Comparison of ENCODE assay signal across 8 cellular contexts in genomic region chr2:128318245-128318644, GRCh38. TPM values are rescaled to one million over a fixed set of nuclear protein-coding genes. Genes with fewer than 3 reads are reported as not detected.
A peak's percentile ranks its signal among the peaks of the same experiment; 100 is the strongest.
DNase-seq lines count a peak whose midpoint lies in the region; ATAC-seq and TF ChIP-seq lines count a peak whose summit lies in the region.
"Not testable (repeated sequence)": the region's sequence is repeated elsewhere in the genome, so short reads cannot be mapped to it uniquely, and the experiment has no call there.

No MANE protein-coding gene starts in this region.

- H3K27ac Mint-ChIP-seq in CD8-positive, alpha-beta T cell; endodermal cell: not testable (repeated sequence)

- H3K4me1 ChIP-seq in CD8-positive, alpha-beta T cell (ENCODE audit: insufficient read depth, low read length): peaks cover 39% of the 10 kb centered on the region
- H3K4me1 ChIP-seq in OCI-LY3 (ENCODE audit: low read length) (peaks cover 12% of the 10 kb centered on the region), endodermal cell (ENCODE audit: control insufficient read depth, insufficient read depth, low read length) (peaks cover 20% of the 10 kb centered on the region), right lobe of liver (peaks cover 0 to 38% (median 16%) of the 10 kb centered on the region in 4 donors)

- H3K4me3 ChIP-seq in CD8-positive, alpha-beta T cell (ENCODE audit: low read depth, low read length): not testable (repeated sequence)
- H3K4me3 ChIP-seq in OCI-LY3 (ENCODE audit: low read length): peak overlapping the region; percentile 98
- H3K4me3 ChIP-seq in endodermal cell (ENCODE audit: low read length): peak overlapping the region; percentile 88
- peak overlapping the region; percentile 71 to 84 (median 79) for H3K4me3 ChIP-seq in right lobe of liver

- not testable (repeated sequence) for H3K9me3 Mint-ChIP-seq in CD8-positive, alpha-beta T cell; endodermal cell

- H3K4me1 Mint-ChIP-seq in CD8-positive, alpha-beta T cell (ENCODE audit: low read depth): peaks cover 45% of the 10 kb centered on the region
- peaks cover 40% of the 10 kb centered on the region for H3K4me1 Mint-ChIP-seq in endodermal cell

- not testable (repeated sequence) for TF ChIP-seq POLR2A in right lobe of liver (IDR thresholded peaks at IDR 0.05)

- not testable (repeated sequence) for H3K27me3 ChIP-seq in CD8-positive, alpha-beta T cell (ENCODE audit: insufficient read depth, low read length); OCI-LY3 (ENCODE audit: low read depth, low read length); endodermal cell (ENCODE audit: control insufficient read depth, insufficient read depth, low read length, poor library complexity, severe bottlenecking); right lobe of liver

- H3K36me3 ChIP-seq in CD8-positive, alpha-beta T cell (ENCODE audit: insufficient read depth, low read length); right lobe of liver: not testable (repeated sequence)
- H3K36me3 ChIP-seq in OCI-LY3 (replicated peaks; ENCODE audit: low read depth, low read length) (peaks cover 14% of the 10 kb centered on the region), endodermal cell (ENCODE audit: control insufficient read depth, insufficient read depth, low read length) (peaks cover 35% of the 10 kb centered on the region)

- POLR2A ChIA-PET in CD8-positive, alpha-beta T cell (lab: Charles Lee): not testable (repeated sequence)

- peak overlapping the region; percentile 32; the same call in 1 of the 2 replicates for H3K4me2 ChIP-seq in OCI-LY3 (ENCODE audit: low read length)

- peak; percentile 11 for ATAC-seq in CD8-positive, alpha-beta T cell
- ATAC-seq in GM21526 (IDR thresholded peaks at IDR 0.05; ENCODE audit: low FRiP score, unreplicated experiment) (peak; percentile 2), HG03159 (IDR thresholded peaks at IDR 0.05; ENCODE audit: unreplicated experiment) (peak; percentile 15)
- not testable (repeated sequence) for ATAC-seq in right lobe of liver

- H4K20me1 ChIP-seq in OCI-LY3 (ENCODE audit: insufficient read depth, low read length): peaks cover 49% of the 10 kb centered on the region

- H3K9ac ChIP-seq in OCI-LY3 (ENCODE audit: low read length): not testable (repeated sequence)
- H3K9ac ChIP-seq in endodermal cell (ENCODE audit: extremely low read depth, low read length, poor library complexity, severe bottlenecking): peak overlapping the region; percentile 15

- peak in 3 of 7 experiments; percentile 30 to 58 (median 34) for DNase-seq in CD8-positive, alpha-beta T cell
- DNase-seq in activated T-helper 1 cell treated with Interleukin-2 at 50 U/mL for 16 hours (ENCODE audit: low read depth) (peak; percentile 10), endodermal cell (peak; percentile 60), right lobe of liver (peak in 1 of 3 donors; percentile 41)
- DNase-seq in stimulated activated CD4-positive, alpha-beta T cell treated with anti-CD3 and anti-CD28 coated beads, Interleukin-15, amount 100 ng/mL, for 24 hours: peak; percentile 39

- H2AFZ ChIP-seq in OCI-LY3 (ENCODE audit: low read depth, low read length): not testable (repeated sequence)

- peak overlapping the region; percentile 71 for H3K4me3 Mint-ChIP-seq in CD8-positive, alpha-beta T cell
- H3K4me3 Mint-ChIP-seq in endodermal cell: peak overlapping the region; percentile 95

- H3K79me2 ChIP-seq in OCI-LY3 (ENCODE audit: low read length): peaks cover 47% of the 10 kb centered on the region

- WGBS in endodermal cell (ENCODE audit: insufficient coverage in 1 of 2, insufficient read length in 1 of 2), 2 experiments: 1% methylated on average over 24 of the region's 55 CpGs; no CpG with 5 or more reads in 1 of the 2 experiments
- no CpG with 5 or more reads among the region's 55 CpGs for WGBS in right lobe of liver (ENCODE audit: insufficient coverage, low coverage, low lambda C conversion rate, missing lambda C conversion rate)

- intact Hi-C loops in CD8-positive, alpha-beta T cell (cut with DNase I, micrococcal nuclease): loop anchor here in 1 of 2 experiments (5.0 kb wide), 1 partner anchor 1661 kb away; the partner anchor contains the start of gene GYPC
- intact Hi-C loops in right lobe of liver (cut with DNase I): loop anchor here in 1 of 2 donors (10.0 kb wide), 1 partner anchor 133 kb away; no protein-coding TSS in a partner anchor

- not testable (repeated sequence) for H3K27ac ChIP-seq in CD8-positive, alpha-beta T cell (ENCODE audit: low read depth, low read length); OCI-LY3 (ENCODE audit: low read length); endodermal cell (ENCODE audit: low read depth, low read length); right lobe of liver

- not testable (repeated sequence) for H3K36me3 Mint-ChIP-seq in CD8-positive, alpha-beta T cell
- H3K36me3 Mint-ChIP-seq in endodermal cell (ENCODE audit: low read depth): peaks cover 20% of the 10 kb centered on the region

- H3K27me3 Mint-ChIP-seq in CD8-positive, alpha-beta T cell (ENCODE audit: low read depth): not testable (repeated sequence)
- H3K27me3 Mint-ChIP-seq in endodermal cell (ENCODE audit: insufficient read depth): peaks cover 17% of the 10 kb centered on the region

- CTCF ChIA-PET in CD8-positive, alpha-beta T cell (lab: Charles Lee): not testable (repeated sequence)

- not testable (repeated sequence) for H3K9me3 ChIP-seq in CD8-positive, alpha-beta T cell (ENCODE audit: low read length); OCI-LY3 (ENCODE audit: insufficient read depth, low read length); endodermal cell (ENCODE audit: control insufficient read depth, low read length); right lobe of liver

- not testable (repeated sequence) for TF ChIP-seq CTCF in CD8-positive, alpha-beta T cell (IDR thresholded peaks at IDR 0.05); OCI-LY3 (IDR thresholded peaks at IDR 0.05; ENCODE audit: low read depth, low read length); endodermal cell (conservative IDR thresholded peaks at IDR 0.05); right lobe of liver (IDR thresholded peaks at IDR 0.05)

RNA-seq across cellular contexts. Expression of gene HS6ST1, which starts 0.4 kb away (rescaled TPM):
- total RNA-seq in CD8-positive, alpha-beta T cell: 1 to 10 TPM; 6.3 to 7.7 TPM
- 100 to 1,000 TPM in 1 of 2 donors, 10 to 100 TPM in 1; 93.0 to 106 TPM for total RNA-seq in endodermal cell
- polyA plus RNA-seq in endodermal cell (2013, experiment 1 of 2): 81.5 TPM
- 79.0 TPM for polyA plus RNA-seq in endodermal cell (2013, experiment 2 of 2)
- 10 to 100 TPM; 18.0 to 53.5 (median 31.0) TPM for total RNA-seq in right lobe of liver
